In the genomic region with DNA sequence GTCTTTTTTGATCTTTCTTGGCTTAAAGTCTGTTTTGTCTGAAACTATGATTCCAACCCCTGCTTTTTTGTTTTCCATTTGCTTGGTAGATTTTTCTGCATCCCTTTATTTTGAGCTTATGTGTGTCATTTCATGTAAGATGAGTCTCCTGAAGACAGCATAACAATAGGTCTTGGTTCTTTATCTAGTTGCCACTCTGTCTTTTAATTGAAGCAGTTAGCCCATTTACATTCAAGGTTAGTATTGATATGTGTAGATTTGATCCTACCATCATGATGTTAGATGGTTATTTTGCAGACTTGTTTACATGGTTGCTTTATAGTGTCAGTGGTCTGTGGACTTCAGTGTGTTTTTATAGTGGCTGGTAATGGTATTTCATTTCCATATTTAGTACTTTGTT, we compare ENCODE assay signal across 28 cellular contexts.
"Had no signal": no experiment of that assay in that cellular context is flagged by ENCODE, and none has a peak within 500 bp of the region (broad histone marks: within the 10 kb centered on the region; RNA-seq: fewer than 3 reads in every experiment).

No MANE protein-coding gene starts in this region.

- H3K27me3 ChIP-seq: colonic mucosa, dorsolateral prefrontal cortex, esophagus muscularis mucosa, esophagus squamous epithelium, foreskin keratinocyte, gastrocnemius medialis, gastroesophageal sphincter, heart left ventricle, heart right ventricle, hepatocyte had no signal

- H3K36me3 ChIP-seq: colonic mucosa, esophagus muscularis mucosa, esophagus squamous epithelium, gastrocnemius medialis, gastroesophageal sphincter, heart left ventricle, heart right ventricle had no signal

- H3K27ac Mint-ChIP-seq: dendritic cell treated with granulocyte-macrophage colony-stimulating factor and Interleukin-4, amounts not matched to agents 40 ng/mL and 50 ng/mL, for 4 days; effector memory CD8-positive, alpha-beta T cell had no signal

- H3K4me3 ChIP-seq: colonic mucosa, coronary artery, dorsolateral prefrontal cortex, esophagus muscularis mucosa, esophagus squamous epithelium, gastrocnemius medialis, gastroesophageal sphincter, heart left ventricle, heart right ventricle, hepatocyte had no signal

- FAIRE-seq: colon, endometrium, endothelial cell of umbilical vein had no signal

- H3K27me3 Mint-ChIP-seq: dendritic cell treated with granulocyte-macrophage colony-stimulating factor and Interleukin-4, amounts not matched to agents 40 ng/mL and 50 ng/mL, for 4 days; effector memory CD8-positive, alpha-beta T cell had no signal

- ATAC-seq: effector memory CD8-positive, alpha-beta T cell; esophagus mucosa; foreskin keratinocyte; gastrocnemius medialis; gastroesophageal sphincter; heart left ventricle; heart right ventricle had no signal

- H3K9me3 ChIP-seq: colonic mucosa, gastrocnemius medialis had no signal

- H3K27ac ChIP-seq: colonic mucosa, coronary artery, dorsolateral prefrontal cortex, epithelial cell of prostate, esophagus muscularis mucosa, esophagus squamous epithelium, foreskin keratinocyte, gastrocnemius medialis, gastroesophageal sphincter, heart left ventricle, heart right ventricle, hepatocyte had no signal

- H3K4me3 Mint-ChIP-seq: dendritic cell treated with granulocyte-macrophage colony-stimulating factor and Interleukin-4, amounts not matched to agents 40 ng/mL and 50 ng/mL, for 4 days; effector memory CD8-positive, alpha-beta T cell had no signal

- DNase-seq: colonic mucosa; cortex of kidney; dermis blood vessel endothelial cell; dorsolateral prefrontal cortex; effector CD4-positive, alpha-beta T cell; effector CD8-positive, alpha-beta T cell; effector memory CD4-positive, alpha-beta T cell; effector memory CD8-positive, alpha-beta T cell; erythroblast; esophagus squamous epithelium; foreskin fibroblast; foreskin keratinocyte; foreskin melanocyte; gastrocnemius medialis; glutamatergic neuron; head of caudate nucleus; heart left ventricle; heart right ventricle had no signal

- H3K4me1 ChIP-seq: colonic mucosa, esophagus muscularis mucosa, esophagus squamous epithelium, foreskin keratinocyte, gastrocnemius medialis, gastroesophageal sphincter, heart left ventricle, heart right ventricle had no signal
